Comparison of ENCODE assay signal across 1 cellular context in genomic region chr17:44758414-44759095, GRCh38.
TF ChIP-seq lines count a peak whose summit lies in the region.

Gene ADAM11 (plus strand): TSS chr17:44758988. CDS start chr17:44759200, 212 bp downstream.

TF ChIP-seq in HEK293, 187 proteins besides CTCF, POLR2A, EP300 and RAD21 (continued from another document):
- no peak for TF ChIP-seq ZNF645 (tag by site-specific recombination; IDR thresholded peaks at IDR 0.05)
- TF ChIP-seq ZNF549 (tag by site-specific recombination; IDR thresholded peaks at IDR 0.05): no peak
- no peak for TF ChIP-seq ZNF548 (tag by site-specific recombination; IDR thresholded peaks at IDR 0.05)
- peak; percentile 69; the same call in 1 of the 2 replicates for TF ChIP-seq ZBTB10 (tag by site-specific recombination; IDR thresholded peaks at IDR 0.05)
- peak; percentile 12; the same call in 1 of the 2 replicates for TF ChIP-seq ZNF398 (tag by site-specific recombination; IDR thresholded peaks at IDR 0.05)
- no peak for TF ChIP-seq GFI1B (tag by site-specific recombination; IDR thresholded peaks at IDR 0.05)
- TF ChIP-seq GLIS2 (tag by site-specific recombination; IDR thresholded peaks at IDR 0.05): peak; percentile 54; the same call in 1 of the 2 replicates
- no peak for TF ChIP-seq ZNF433 (tag by site-specific recombination; IDR thresholded peaks at IDR 0.05; ENCODE audit: low read depth)
